23 cellular contexts compared by ENCODE assay signal in genomic region chr19:12113121-12113520, GRCh38.
"Had no signal": no experiment of that assay in that cellular context is flagged by ENCODE, and none has a peak within 500 bp of the region (broad histone marks: within the 10 kb centered on the region; RNA-seq: fewer than 3 reads in every experiment).

No MANE protein-coding gene starts in this region.

- ATAC-seq: activated CD8-positive, alpha-beta memory T cell treated with anti-CD3 and anti-CD28 coated beads, Interleukin-2, amount 10 ng/mL, durations not matched to agents 7 days and 5 days; gastrocnemius medialis; left cardiac atrium; psoas muscle; upper lobe of right lung; WTC11 had no signal

- H3K4me3 ChIP-seq: breast epithelium, esophagus squamous epithelium, gastrocnemius medialis, ovary, psoas muscle, right atrium auricular region, thyroid gland, upper lobe of right lung had no signal

- H3K4me1 Mint-ChIP-seq: central memory CD8-positive, alpha-beta T cell; WTC11 had no signal

- H3K9me3 ChIP-seq: right atrium auricular region, thyroid gland, upper lobe of right lung had no signal

- H3K9me3 Mint-ChIP-seq: natural killer cell treated with Interleukin-12 subunit alpha and Interleukin-12 subunit beta and Interleukin-15 and Interleukin-18, amount 100 ng/mL, for 72 hours had no signal

- H3K4me3 Mint-ChIP-seq: activated CD8-positive, alpha-beta memory T cell treated with anti-CD3 and anti-CD28 coated beads, Interleukin-2, amount 10 ng/mL, durations not matched to agents 7 days and 5 days; activated T-helper 1 cell treated with anti-CD3 and anti-CD28 coated beads, Interleukin-12 subunit alpha, Interleukin-12 subunit beta, Interleukin-2, Interleukin-4 antibody, amounts not matched to agents 30 ng/mL and 10 ng/mL and 1 ng/mL, durations not matched to agents 14 hours and 24 hours and 36 hours; central memory CD8-positive, alpha-beta T cell; natural killer cell treated with Interleukin-12 subunit alpha and Interleukin-12 subunit beta and Interleukin-15 and Interleukin-18, amount 100 ng/mL, for 72 hours; T-helper 1 cell treated with Interleukin-12 subunit alpha and Interleukin-12 subunit beta and Interleukin-4 antibody, amounts not matched to agents 30 μg/mL and 1 μg/mL, for 36 hours; WTC11 had no signal

- H3K4me1 ChIP-seq: breast epithelium, esophagus squamous epithelium, gastrocnemius medialis, psoas muscle, right atrium auricular region, thyroid gland, upper lobe of right lung had no signal

- H3K27ac Mint-ChIP-seq: activated CD8-positive, alpha-beta memory T cell treated with anti-CD3 and anti-CD28 coated beads, Interleukin-2, amount 10 ng/mL, durations not matched to agents 7 days and 5 days; activated T-helper 1 cell treated with anti-CD3 and anti-CD28 coated beads, Interleukin-12 subunit alpha, Interleukin-12 subunit beta, Interleukin-2, Interleukin-4 antibody, amounts not matched to agents 30 ng/mL and 10 ng/mL and 1 ng/mL, durations not matched to agents 14 hours and 24 hours and 36 hours; natural killer cell treated with Interleukin-12 subunit alpha and Interleukin-12 subunit beta and Interleukin-15 and Interleukin-18, amount 100 ng/mL, for 72 hours; T-helper 1 cell treated with Interleukin-12 subunit alpha and Interleukin-12 subunit beta and Interleukin-4 antibody, amounts not matched to agents 30 μg/mL and 1 μg/mL, for 36 hours had no signal

- H3K36me3 ChIP-seq: breast epithelium, thyroid gland had no signal

- DNase-seq: activated CD8-positive, alpha-beta memory T cell treated with anti-CD3 and anti-CD28 coated beads, Interleukin-2, amount 10 ng/mL, durations not matched to agents 7 days and 5 days; activated T-cell treated with anti-CD3 and anti-CD28 coated beads for 4 hours; amniotic stem cell; esophagus squamous epithelium; gastrocnemius medialis; hypothalamus; islet precursor cell; left cardiac atrium; midbrain; ovary; psoas muscle; substantia nigra; T1000; thyroid gland; upper lobe of right lung had no signal

- H3K27ac ChIP-seq: breast epithelium, esophagus squamous epithelium, gastrocnemius medialis, neutrophil, ovary, psoas muscle, right atrium auricular region, thyroid gland, upper lobe of right lung had no signal

- H3K27me3 Mint-ChIP-seq: activated CD8-positive, alpha-beta memory T cell treated with anti-CD3 and anti-CD28 coated beads, Interleukin-2, amount 10 ng/mL, durations not matched to agents 7 days and 5 days; central memory CD8-positive, alpha-beta T cell; natural killer cell treated with Interleukin-12 subunit alpha and Interleukin-12 subunit beta and Interleukin-15 and Interleukin-18, amount 100 ng/mL, for 72 hours had no signal

- H3K27me3 ChIP-seq: breast epithelium, esophagus squamous epithelium, gastrocnemius medialis, neutrophil, ovary, right atrium auricular region, thyroid gland, upper lobe of right lung had no signal
